ENCODE assay signal across 8 cellular contexts in the genomic region with DNA sequence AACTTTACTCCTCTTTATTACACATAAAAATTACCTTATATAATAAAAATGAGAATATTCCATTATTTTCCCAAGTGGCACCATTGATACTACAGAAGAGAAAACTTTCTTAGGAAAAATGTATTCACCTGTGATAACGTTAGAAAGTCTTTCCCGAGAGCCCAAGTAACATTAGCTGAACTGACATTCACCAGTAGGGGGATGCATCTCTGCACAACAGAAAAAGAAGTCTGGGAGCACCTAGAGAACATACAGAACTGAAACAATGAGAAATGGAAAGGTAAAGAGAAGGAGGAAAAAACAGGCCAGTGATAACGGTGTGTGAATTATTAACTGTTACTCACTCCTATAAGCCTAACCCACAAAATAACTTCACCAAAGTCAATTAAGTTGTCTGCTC.
A peak's percentile ranks its signal among the peaks of the same experiment; 100 is the strongest.
DNase-seq lines count a peak whose midpoint lies in the region; ATAC-seq, FAIRE-seq and TF ChIP-seq lines count a peak whose summit lies in the region.

No MANE protein-coding gene starts in this region.

- ATAC-seq in K562 (no peak), GM21619 (IDR thresholded peaks at IDR 0.05; ENCODE audit: unreplicated experiment) (no peak)
- ATAC-seq in activated naive CD8-positive, alpha-beta T cell treated with anti-CD3 and anti-CD28 coated beads, Interleukin-2, amount 50 U/mL, for 24 hours = no peak

- H3K4me1 ChIP-seq in MM.1S (ENCODE audit: low read length) (no peaks in the 10 kb centered on the region), K562 (replicated peaks in 1 of 2; ENCODE audit: control insufficient read depth in 2 of 2, insufficient read depth in 2 of 2, low read length in 2 of 2) (no peaks in the 10 kb centered on the region), tibial nerve (no peaks in the 10 kb centered on the region)
- H3K4me1 ChIP-seq in CD8-positive, alpha-beta memory T cell (ENCODE audit: insufficient read depth, low read length) = no peaks in the 10 kb centered on the region

- no peaks in the 10 kb centered on the region for H3K9me1 ChIP-seq in K562 (ENCODE audit: control insufficient read depth, insufficient read depth, low read length)

- H3K27me3 ChIP-seq in MM.1S (replicated peaks; ENCODE audit: insufficient read depth, low read length) (no peaks in the 10 kb centered on the region), K562 (ENCODE audit: control insufficient read depth in 2 of 2, insufficient read depth in 2 of 2, low read length in 2 of 2) (no peaks in the 10 kb centered on the region), tibial nerve (no peaks in the 10 kb centered on the region)
- H3K27me3 ChIP-seq in CD8-positive, alpha-beta memory T cell (ENCODE audit: insufficient read depth, low read length, poor library complexity, severe bottlenecking) = no peaks in the 10 kb centered on the region

- H3K79me2 ChIP-seq in MM.1S (ENCODE audit: low read length) (no peaks in the 10 kb centered on the region), K562 (ENCODE audit: control insufficient read depth, insufficient read depth, low read length) (no peaks in the 10 kb centered on the region)

- no peak for TF ChIP-seq POLR2A in K562 (conservative IDR thresholded peaks at IDR 0.05)
- no peak for TF ChIP-seq POLR2A in tibial nerve (IDR thresholded peaks at IDR 0.05)

- no peak overlapping the region for H3K4me3 Mint-ChIP-seq in nephron progenitor cell
- H3K4me3 Mint-ChIP-seq in activated naive CD8-positive, alpha-beta T cell treated with anti-CD3 and anti-CD28 coated beads, Interleukin-2, amount 50 U/mL, for 24 hours = no peak overlapping the region
- H3K4me3 Mint-ChIP-seq in CD8-positive, alpha-beta memory T cell = no peak overlapping the region

- BruUV-seq in K562 (replicated peaks; lab: Mats Ljungman, UMichigan) = no TSS peak

- CTCF ChIA-PET in K562 (lab: Yijun Ruan, JAX; ENCODE audit: low intra/inter-chr PET ratio) = no interaction called here
- CTCF ChIA-PET in CD8-positive, alpha-beta memory T cell (lab: Charles Lee) = no interaction called here

- no peaks in the 10 kb centered on the region for H3F3A ChIP-seq in MM.1S (ENCODE audit: insufficient read depth, low read length)

- H3K9me2 ChIP-seq in MM.1S (replicated peaks; ENCODE audit: insufficient read depth, low read length) = no peaks in the 10 kb centered on the region

- peaks cover 9% of the 10 kb centered on the region for H3K4me1 Mint-ChIP-seq in nephron progenitor cell
- no peaks in the 10 kb centered on the region for H3K4me1 Mint-ChIP-seq in activated naive CD8-positive, alpha-beta T cell treated with anti-CD3 and anti-CD28 coated beads, Interleukin-2, amount 50 U/mL, for 24 hours
- no peaks in the 10 kb centered on the region for H3K4me1 Mint-ChIP-seq in CD8-positive, alpha-beta memory T cell

- H3K9ac ChIP-seq in MM.1S (ENCODE audit: low read length) (no peak overlapping the region), K562 (ENCODE audit: insufficient read depth in 1 of 2, low read depth in 2 of 2, low read length in 2 of 2) (no peak overlapping the region)

- TF ChIP-seq EP300 in K562 (IDR thresholded peaks at IDR 0.05; ENCODE audit: low read length) (no peak), tibial nerve (IDR thresholded peaks at IDR 0.05) (no peak)

- TF ChIP-seq RAD21 in K562 (CRISPR knock-in tag; conservative IDR thresholded peaks at IDR 0.05 in 1 of 2, IDR thresholded peaks at IDR 0.05 in 1 of 2) = peak; percentile 8 to 22; a peak in 1 of 4 replicates

- H3K27me3 Mint-ChIP-seq in nephron progenitor cell (ENCODE audit: low read depth, poor library complexity) = no peaks in the 10 kb centered on the region
- H3K27me3 Mint-ChIP-seq in activated naive CD8-positive, alpha-beta T cell treated with anti-CD3 and anti-CD28 coated beads, Interleukin-2, amount 50 U/mL, for 24 hours = no peaks in the 10 kb centered on the region
- peaks cover 0 to 2% of the 10 kb centered on the region in 2 donors for H3K27me3 Mint-ChIP-seq in CD8-positive, alpha-beta memory T cell

- POLR2A ChIA-PET in K562 (lab: Yijun Ruan, JAX) = no interaction called here
- POLR2A ChIA-PET in CD8-positive, alpha-beta memory T cell (lab: Charles Lee) = no interaction called here

- H3K9me3 ChIP-seq in MM.1S (replicated peaks; ENCODE audit: insufficient read depth, low read length) = no peaks in the 10 kb centered on the region
- H3K9me3 ChIP-seq in K562 (replicated peaks; ENCODE audit: control insufficient read depth, insufficient read depth, low read depth, low read length) = no peaks in the 10 kb centered on the region
- no peaks in the 10 kb centered on the region for H3K9me3 ChIP-seq in tibial nerve
- no peaks in the 10 kb centered on the region for H3K9me3 ChIP-seq in CD8-positive, alpha-beta memory T cell (ENCODE audit: low read length)

- H3K4me2 ChIP-seq in MM.1S (ENCODE audit: low read depth, low read length) = no peak overlapping the region
- H3K4me2 ChIP-seq in K562 (ENCODE audit: insufficient read depth, low read length) = no peak overlapping the region

- in situ Hi-C loops in GM13977 (cut with MboI; ENCODE audit: low pct_unique_long_range_greater_than_20kb, low sequenced_read_pairs, unreplicated experiment) (no loop called here), K562 (cut with MboI) (no loop called here)

- no peaks in the 10 kb centered on the region for H3K36me3 Mint-ChIP-seq in nephron progenitor cell (ENCODE audit: low read depth)
- no peaks in the 10 kb centered on the region for H3K36me3 Mint-ChIP-seq in activated naive CD8-positive, alpha-beta T cell treated with anti-CD3 and anti-CD28 coated beads, Interleukin-2, amount 50 U/mL, for 24 hours (ENCODE audit: low read depth)
- no peaks in the 10 kb centered on the region for H3K36me3 Mint-ChIP-seq in CD8-positive, alpha-beta memory T cell

- H3K4me3 ChIP-seq in MM.1S (ENCODE audit: low read length) (no peak overlapping the region), K562 (no peak overlapping the region), tibial nerve (no peak overlapping the region)
- no peak overlapping the region for H3K4me3 ChIP-seq in CD8-positive, alpha-beta memory T cell (ENCODE audit: low read length)

- no peak overlapping the region for H3K27ac ChIP-seq in MM.1S (ENCODE audit: low read length)
- no peak overlapping the region for H3K27ac ChIP-seq in K562 (ENCODE audit: extremely low read depth, low read depth, low read length)
- no peak overlapping the region for H3K27ac ChIP-seq in tibial nerve
- H3K27ac ChIP-seq in CD8-positive, alpha-beta memory T cell (ENCODE audit: low read depth, low read length) = no peak overlapping the region

- 1% methylated on average over 3 of the region's 3 CpGs for WGBS in K562 (ENCODE audit: insufficient coverage, low coverage, missing lambda C conversion rate)
- WGBS in tibial nerve, 2 donors = 37 to 39% methylated on average over 3 of the region's 3 CpGs

- TF ChIP-seq CTCF in GM13977 (IDR thresholded peaks at IDR 0.05; ENCODE audit: extremely low read depth, insufficient read depth, missing control alignments) = peak; percentile 32
- peak; percentile 37 for TF ChIP-seq CTCF in MM.1S (IDR thresholded peaks at IDR 0.05; ENCODE audit: low read length)
- peak in 2 of 3 experiments; percentile 7 to 25; a peak in 2 of 6 replicates for TF ChIP-seq CTCF in K562 (IDR thresholded peaks at IDR 0.05 in 2 of 3, conservative IDR thresholded peaks at IDR 0.05 in 1 of 3; ENCODE audit: insufficient read depth in 2 of 3, low read depth in 1 of 3, low read length in 3 of 3)
- TF ChIP-seq CTCF in nephron progenitor cell (IDR thresholded peaks at IDR 0.05) = peak; percentile 59
- TF ChIP-seq CTCF in tibial nerve (IDR thresholded peaks at IDR 0.05) = peak in 1 of 5 experiments; percentile 24

- intact Hi-C loops in K562 (cut with micrococcal nuclease) = no loop called here

- no peak for FAIRE-seq in K562 (lab: Jason Lieb, UNC)

- H2AFZ ChIP-seq in MM.1S (ENCODE audit: low read length) (no peak overlapping the region), K562 (ENCODE audit: low read depth, low read length) (no peak overlapping the region)

- H4K20me1 ChIP-seq in MM.1S (ENCODE audit: insufficient read depth, low read length) = no peaks in the 10 kb centered on the region
- no peaks in the 10 kb centered on the region for H4K20me1 ChIP-seq in K562 (replicated peaks; ENCODE audit: control insufficient read depth, insufficient read depth, low read length)

- peaks cover 8% of the 10 kb centered on the region for H3K9me3 Mint-ChIP-seq in nephron progenitor cell
- peaks cover 8% of the 10 kb centered on the region for H3K9me3 Mint-ChIP-seq in activated naive CD8-positive, alpha-beta T cell treated with anti-CD3 and anti-CD28 coated beads, Interleukin-2, amount 50 U/mL, for 24 hours
- H3K9me3 Mint-ChIP-seq in CD8-positive, alpha-beta memory T cell = peaks cover 0 to 9% (median 2%) of the 10 kb centered on the region in 5 donors

- no peaks in the 10 kb centered on the region for H3K36me3 ChIP-seq in MM.1S (replicated peaks; ENCODE audit: insufficient read depth, low read length)
- no peaks in the 10 kb centered on the region for H3K36me3 ChIP-seq in K562 (ENCODE audit: control insufficient read depth, insufficient read depth, low read length)
- H3K36me3 ChIP-seq in tibial nerve = no peaks in the 10 kb centered on the region
- H3K36me3 ChIP-seq in CD8-positive, alpha-beta memory T cell (ENCODE audit: insufficient read depth, low read length) = no peaks in the 10 kb centered on the region

- DNase-seq in GM13977 (ENCODE audit: low spot score) (no peak), MM.1S (peak; percentile 17), K562 (ENCODE audit: extremely low read depth in 1 of 4, low spot score in 3 of 4) (peak in 1 of 4 experiments; percentile 6), nephron progenitor cell (no peak), tibial nerve (ENCODE audit: low spot score in 2 of 2) (no peak)
- DNase-seq in activated naive CD8-positive, alpha-beta T cell treated with anti-CD3 and anti-CD28 coated beads, Interleukin-2, amount 50 U/mL, for 24 hours = no peak
- no peak for DNase-seq in CD8-positive, alpha-beta memory T cell

- no peak overlapping the region for H3K27ac Mint-ChIP-seq in nephron progenitor cell
- no peak overlapping the region for H3K27ac Mint-ChIP-seq in activated naive CD8-positive, alpha-beta T cell treated with anti-CD3 and anti-CD28 coated beads, Interleukin-2, amount 50 U/mL, for 24 hours
- H3K27ac Mint-ChIP-seq in CD8-positive, alpha-beta memory T cell = no peak overlapping the region

TF ChIP-seq in K562, 482 proteins besides CTCF, POLR2A, EP300 and RAD21 (continues in another document):
- TF ChIP-seq XRCC3 (IDR thresholded peaks at IDR 0.05) = no peak
- no peak for TF ChIP-seq ZNF76 (CRISPR knock-in tag; IDR thresholded peaks at IDR 0.05; ENCODE audit: borderline replicate concordance)
- TF ChIP-seq, protein P1, sequence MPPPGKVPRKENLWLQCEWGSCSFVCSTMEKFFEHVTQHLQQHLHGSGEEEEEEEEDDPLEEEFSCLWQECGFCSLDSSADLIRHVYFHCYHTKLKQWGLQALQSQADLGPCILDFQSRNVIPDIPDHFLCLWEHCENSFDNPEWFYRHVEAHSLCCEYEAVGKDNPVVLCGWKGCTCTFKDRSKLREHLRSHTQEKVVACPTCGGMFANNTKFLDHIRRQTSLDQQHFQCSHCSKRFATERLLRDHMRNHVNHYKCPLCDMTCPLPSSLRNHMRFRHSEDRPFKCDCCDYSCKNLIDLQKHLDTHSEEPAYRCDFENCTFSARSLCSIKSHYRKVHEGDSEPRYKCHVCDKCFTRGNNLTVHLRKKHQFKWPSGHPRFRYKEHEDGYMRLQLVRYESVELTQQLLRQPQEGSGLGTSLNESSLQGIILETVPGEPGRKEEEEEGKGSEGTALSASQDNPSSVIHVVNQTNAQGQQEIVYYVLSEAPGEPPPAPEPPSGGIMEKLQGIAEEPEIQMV (tag; conservative IDR thresholded peaks at IDR 0.05; ENCODE audit: low read depth) = no peak
